In genomic region chr22:39520054-39520873, GRCh38 we compare ENCODE assay signal across 1 cellular context.
A peak's percentile ranks its signal among the peaks of the same experiment; 100 is the strongest.
TF ChIP-seq lines count a peak whose summit lies in the region.

Gene ATF4 (plus strand): TSS chr22:39520562. CDS start chr22:39521446, 884 bp downstream.

TF ChIP-seq in HepG2, 621 proteins besides CTCF, POLR2A, EP300 and RAD21 (continued from another document and continues in another):
- TF ChIP-seq, protein P1, sequence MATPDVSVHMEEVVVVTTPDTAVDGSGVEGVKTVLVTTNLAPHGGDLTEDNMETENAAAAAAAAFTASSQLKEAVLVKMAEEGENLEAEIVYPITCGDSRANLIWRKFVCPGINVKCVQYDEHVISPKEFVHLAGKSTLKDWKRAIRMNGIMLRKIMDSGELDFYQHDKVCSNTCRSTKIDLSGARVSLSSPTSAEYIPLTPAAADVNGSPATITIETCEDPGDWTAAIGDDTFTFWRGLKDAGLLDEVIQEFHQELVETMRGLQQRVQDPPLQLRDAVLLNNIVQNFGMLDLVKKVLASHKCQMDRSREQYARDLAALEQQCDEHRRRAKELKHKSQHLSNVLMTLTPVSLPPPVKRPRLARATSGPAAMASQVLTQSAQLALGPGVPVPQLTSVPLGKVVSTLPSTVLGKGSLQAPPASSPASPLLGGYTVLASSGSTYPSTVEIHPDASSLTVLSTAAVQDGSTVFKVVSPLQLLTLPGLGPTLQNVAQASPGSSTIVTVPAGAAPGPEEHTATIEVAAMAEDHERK (CRISPR knock-in tag; IDR thresholded peaks at IDR 0.05; ENCODE audit: low read depth) = no peak
- peak; percentile 48 for TF ChIP-seq ZNF143 (CRISPR knock-in tag; IDR thresholded peaks at IDR 0.05)
- no peak for TF ChIP-seq ZNF34 (CRISPR knock-in tag; IDR thresholded peaks at IDR 0.05; ENCODE audit: borderline replicate concordance)
- no peak for TF ChIP-seq MAFK (conservative IDR thresholded peaks at IDR 0.05 in 1 of 2, IDR thresholded peaks at IDR 0.05 in 1 of 2; ENCODE audit: low read length in 2 of 2)
- TF ChIP-seq THAP9 (CRISPR knock-in tag; IDR thresholded peaks at IDR 0.05; ENCODE audit: borderline replicate concordance) = peak; percentile 70; the same call in 1 of the 2 replicates
- TF ChIP-seq FOXP1 (IDR thresholded peaks at IDR 0.05) = no peak
- no peak for TF ChIP-seq FOXP1 (CRISPR knock-in tag; IDR thresholded peaks at IDR 0.05)
- TF ChIP-seq CBFB (CRISPR knock-in tag; IDR thresholded peaks at IDR 0.05) = 0 out of 2 replicates have a peak, but pooled peaks have one; percentile 4
- peak; percentile 81 for TF ChIP-seq KDM3A (CRISPR knock-in tag; IDR thresholded peaks at IDR 0.05; ENCODE audit: low read depth)
- TF ChIP-seq ZNF414 (CRISPR knock-in tag; IDR thresholded peaks at IDR 0.05) = no peak; the same call in 1 of the 2 replicates
- peak; percentile 53; the same call in 1 of the 2 replicates for TF ChIP-seq SIX1 (CRISPR knock-in tag; IDR thresholded peaks at IDR 0.05; ENCODE audit: borderline replicate concordance)
- 0 out of 2 replicates have a peak, but pooled peaks have one; percentile 80 for TF ChIP-seq ZNF484 (CRISPR knock-in tag; IDR thresholded peaks at IDR 0.05; ENCODE audit: borderline replicate concordance, low read depth)
- TF ChIP-seq SOX6 (IDR thresholded peaks at IDR 0.05) = no peak
- TF ChIP-seq SOX6 (CRISPR knock-in tag; IDR thresholded peaks at IDR 0.05) = peak; percentile 23; the same call in 1 of the 2 replicates
- peak; percentile 86 for TF ChIP-seq GTF2F1 (IDR thresholded peaks at IDR 0.05; ENCODE audit: low read length)
- TF ChIP-seq STAG1 (CRISPR knock-in tag; IDR thresholded peaks at IDR 0.05) = peak; percentile 16; the same call in 1 of the 2 replicates
- peak; percentile 33; the same call in 1 of the 2 replicates for TF ChIP-seq EEA1 (CRISPR knock-in tag; IDR thresholded peaks at IDR 0.05; ENCODE audit: borderline replicate concordance)
- TF ChIP-seq, protein P2, sequence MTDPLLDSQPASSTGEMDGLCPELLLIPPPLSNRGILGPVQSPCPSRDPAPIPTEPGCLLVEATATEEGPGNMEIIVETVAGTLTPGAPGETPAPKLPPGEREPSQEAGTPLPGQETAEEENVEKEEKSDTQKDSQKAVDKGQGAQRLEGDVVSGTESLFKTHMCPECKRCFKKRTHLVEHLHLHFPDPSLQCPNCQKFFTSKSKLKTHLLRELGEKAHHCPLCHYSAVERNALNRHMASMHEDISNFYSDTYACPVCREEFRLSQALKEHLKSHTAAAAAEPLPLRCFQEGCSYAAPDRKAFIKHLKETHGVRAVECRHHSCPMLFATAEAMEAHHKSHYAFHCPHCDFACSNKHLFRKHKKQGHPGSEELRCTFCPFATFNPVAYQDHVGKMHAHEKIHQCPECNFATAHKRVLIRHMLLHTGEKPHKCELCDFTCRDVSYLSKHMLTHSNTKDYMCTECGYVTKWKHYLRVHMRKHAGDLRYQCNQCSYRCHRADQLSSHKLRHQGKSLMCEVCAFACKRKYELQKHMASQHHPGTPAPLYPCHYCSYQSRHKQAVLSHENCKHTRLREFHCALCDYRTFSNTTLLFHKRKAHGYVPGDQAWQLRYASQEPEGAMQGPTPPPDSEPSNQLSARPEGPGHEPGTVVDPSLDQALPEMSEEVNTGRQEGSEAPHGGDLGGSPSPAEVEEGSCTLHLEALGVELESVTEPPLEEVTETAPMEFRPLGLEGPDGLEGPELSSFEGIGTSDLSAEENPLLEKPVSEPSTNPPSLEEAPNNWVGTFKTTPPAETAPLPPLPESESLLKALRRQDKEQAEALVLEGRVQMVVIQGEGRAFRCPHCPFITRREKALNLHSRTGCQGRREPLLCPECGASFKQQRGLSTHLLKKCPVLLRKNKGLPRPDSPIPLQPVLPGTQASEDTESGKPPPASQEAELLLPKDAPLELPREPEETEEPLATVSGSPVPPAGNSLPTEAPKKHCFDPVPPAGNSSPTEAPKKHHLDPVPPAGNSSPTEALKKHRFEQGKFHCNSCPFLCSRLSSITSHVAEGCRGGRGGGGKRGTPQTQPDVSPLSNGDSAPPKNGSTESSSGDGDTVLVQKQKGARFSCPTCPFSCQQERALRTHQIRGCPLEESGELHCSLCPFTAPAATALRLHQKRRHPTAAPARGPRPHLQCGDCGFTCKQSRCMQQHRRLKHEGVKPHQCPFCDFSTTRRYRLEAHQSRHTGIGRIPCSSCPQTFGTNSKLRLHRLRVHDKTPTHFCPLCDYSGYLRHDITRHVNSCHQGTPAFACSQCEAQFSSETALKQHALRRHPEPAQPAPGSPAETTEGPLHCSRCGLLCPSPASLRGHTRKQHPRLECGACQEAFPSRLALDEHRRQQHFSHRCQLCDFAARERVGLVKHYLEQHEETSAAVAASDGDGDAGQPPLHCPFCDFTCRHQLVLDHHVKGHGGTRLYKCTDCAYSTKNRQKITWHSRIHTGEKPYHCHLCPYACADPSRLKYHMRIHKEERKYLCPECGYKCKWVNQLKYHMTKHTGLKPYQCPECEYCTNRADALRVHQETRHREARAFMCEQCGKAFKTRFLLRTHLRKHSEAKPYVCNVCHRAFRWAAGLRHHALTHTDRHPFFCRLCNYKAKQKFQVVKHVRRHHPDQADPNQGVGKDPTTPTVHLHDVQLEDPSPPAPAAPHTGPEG (CRISPR knock-in tag; IDR thresholded peaks at IDR 0.05) = peak; percentile 85; the same call in 1 of the 2 replicates
- peak; percentile 69; the same call in 1 of the 2 replicates for TF ChIP-seq ZBTB3 (CRISPR knock-in tag; IDR thresholded peaks at IDR 0.05; ENCODE audit: borderline replicate concordance, low read depth)
- TF ChIP-seq MBD4 (IDR thresholded peaks at IDR 0.05; ENCODE audit: borderline replicate concordance, low read length) = no peak
- TF ChIP-seq FOXO4 (CRISPR knock-in tag; conservative IDR thresholded peaks at IDR 0.05) = no peak
- no peak for TF ChIP-seq ZNF75D (CRISPR knock-in tag; IDR thresholded peaks at IDR 0.05; ENCODE audit: borderline replicate concordance)
- 0 out of 2 replicates have a peak, but pooled peaks have one; percentile 56 for TF ChIP-seq KLF9 (CRISPR knock-in tag; IDR thresholded peaks at IDR 0.05; ENCODE audit: low read depth)
- peak; percentile 97 for TF ChIP-seq TAF1 (CRISPR knock-in tag; IDR thresholded peaks at IDR 0.05)
- peak; percentile 82 for TF ChIP-seq ZNF407 (CRISPR knock-in tag; IDR thresholded peaks at IDR 0.05; ENCODE audit: not compliant biosample characterization)
- TF ChIP-seq ZNF446 (CRISPR knock-in tag; IDR thresholded peaks at IDR 0.05) = peak; percentile 94; the same call in 1 of the 2 replicates
- TF ChIP-seq CBX1 (IDR thresholded peaks at IDR 0.05; ENCODE audit: low read depth) = peak; percentile 34
- TF ChIP-seq CBX5 (CRISPR knock-in tag; IDR thresholded peaks at IDR 0.05; ENCODE audit: borderline replicate concordance) = peak; percentile 77; the same call in 1 of the 2 replicates
- no peak for TF ChIP-seq THYN1 (CRISPR knock-in tag; IDR thresholded peaks at IDR 0.05; ENCODE audit: borderline replicate concordance, low read depth)
- peak; percentile 39; the same call in 1 of the 2 replicates for TF ChIP-seq SOX13 (IDR thresholded peaks at IDR 0.05)
- TF ChIP-seq SOX13 (CRISPR knock-in tag; conservative IDR thresholded peaks at IDR 0.05 in 1 of 2, IDR thresholded peaks at IDR 0.05 in 1 of 2) = 0 out of 4 replicates have a peak, but pooled peaks of 1 of the 2 experiments have one; percentile 85
- peak; percentile 49; the same call in 1 of the 2 replicates for TF ChIP-seq ZBTB2 (CRISPR knock-in tag; IDR thresholded peaks at IDR 0.05; ENCODE audit: low read depth)
- peak; percentile 74 for TF ChIP-seq PHF8 (CRISPR knock-in tag; IDR thresholded peaks at IDR 0.05)
